Comparison of ENCODE assay signal across 33 cellular contexts in the genomic region with DNA sequence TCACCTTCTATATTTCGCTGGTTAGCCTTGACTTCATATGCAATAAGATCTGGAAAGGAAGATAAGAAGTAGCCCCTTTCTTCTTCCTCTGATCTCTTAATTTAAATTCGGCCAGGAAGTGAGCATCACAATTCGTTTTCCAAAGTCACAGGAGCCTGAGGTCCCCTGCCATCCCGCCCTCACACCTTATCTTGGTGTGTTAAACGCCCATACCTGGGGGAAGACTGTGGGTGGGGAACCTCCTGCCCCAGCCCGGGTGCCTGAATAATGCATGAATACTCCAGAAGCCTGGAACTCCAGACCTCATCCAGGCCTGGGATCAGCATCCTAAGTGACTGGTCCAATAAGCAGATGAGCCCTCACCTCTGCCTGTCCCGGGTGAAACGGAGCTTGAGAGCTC. TPM values are rescaled to one million over a fixed set of nuclear protein-coding genes. Genes with fewer than 3 reads are reported as not detected.
"Had no signal": no experiment of that assay in that cellular context is flagged by ENCODE, and none has a peak within 500 bp of the region (broad histone marks: within the 10 kb centered on the region; RNA-seq: fewer than 3 reads in every experiment).

No MANE protein-coding gene starts in this region.

- DNase-seq: cerebellar nuclear complex; cortex of kidney; foreskin fibroblast; gastrocnemius medialis; naive B cell; stimulated activated CD4-positive, alpha-beta T cell treated with anti-CD3 and anti-CD28 coated beads, Interleukin-2, amount 100 ng/mL, for 48 hours; stimulated activated CD8-positive, alpha-beta memory T cell treated with anti-CD3 and anti-CD28 coated beads, Interleukin-4, amount 100 ng/mL, for 48 hours; stimulated activated naive CD8-positive, alpha-beta T cell treated with anti-CD3 and anti-CD28 coated beads, Interleukin-15, Interleukin-2, amounts not matched to agents 100 U/mL and 50 U/mL, for 24 hours; substantia nigra; testis; tibial artery had no signal

- H3K4me1 ChIP-seq: gastrocnemius medialis, heart left ventricle, prostate gland, right atrium auricular region, spleen, testis, tibial artery had no signal

- H3K9me3 ChIP-seq: gastrocnemius medialis, mucosa of descending colon, prostate gland, spleen, testis had no signal

- ATAC-seq: esophagus mucosa; gastrocnemius medialis; heart left ventricle; left lobe of liver; mucosa of descending colon; natural killer cell treated with Interleukin-12 subunit alpha and Interleukin-12 subunit beta and Interleukin-15 and Interleukin-18, amount 100 ng/mL, for 72 hours; stimulated activated naive CD8-positive, alpha-beta T cell treated with anti-CD3 and anti-CD28 coated beads, Interleukin-15, Interleukin-2, amounts not matched to agents 100 U/mL and 50 U/mL, for 24 hours had no signal

- FAIRE-seq: kidney had no signal

- H3K4me1 Mint-ChIP-seq: naive B cell had no signal

- H3K27ac ChIP-seq: epithelial cell of prostate, gastrocnemius medialis, heart left ventricle, hepatocyte, prostate gland, right atrium auricular region, skin epidermis, spleen, testis, tibial artery had no signal

- H3K4me3 ChIP-seq: gastrocnemius medialis, heart left ventricle, hepatocyte, lung, mucosa of descending colon, prostate gland, right atrium auricular region, skin epidermis, spleen, testis, tibial artery had no signal

- H3K27ac Mint-ChIP-seq: endodermal cell; memory B cell; mesothelial cell of epicardium; natural killer cell treated with Interleukin-12 subunit alpha and Interleukin-12 subunit beta and Interleukin-15 and Interleukin-18, amount 100 ng/mL, for 72 hours; type B pancreatic cell had no signal

- H3K79me2 ChIP-seq: hepatocyte had no signal

- H3K4me2 ChIP-seq: hepatocyte had no signal

- H3K4me3 Mint-ChIP-seq: endodermal cell; memory B cell; mesothelial cell of epicardium; naive B cell; natural killer cell treated with Interleukin-12 subunit alpha and Interleukin-12 subunit beta and Interleukin-15 and Interleukin-18, amount 100 ng/mL, for 72 hours; neural crest cell; type B pancreatic cell had no signal

- H3K9me3 Mint-ChIP-seq: endodermal cell; memory B cell; naive B cell; natural killer cell treated with Interleukin-12 subunit alpha and Interleukin-12 subunit beta and Interleukin-15 and Interleukin-18, amount 100 ng/mL, for 72 hours; neural crest cell; type B pancreatic cell had no signal

- H3K27me3 ChIP-seq: hepatocyte, right atrium auricular region, testis had no signal

- H3K36me3 ChIP-seq: gastrocnemius medialis, heart left ventricle, prostate gland, right atrium auricular region, spleen, tibial artery had no signal

- H3K36me3 Mint-ChIP-seq: memory B cell; mesothelial cell of epicardium; naive B cell; natural killer cell treated with Interleukin-12 subunit alpha and Interleukin-12 subunit beta and Interleukin-15 and Interleukin-18, amount 100 ng/mL, for 72 hours; type B pancreatic cell had no signal

- H2AFZ ChIP-seq: hepatocyte had no signal

- H3K27me3 Mint-ChIP-seq: memory B cell; naive B cell; natural killer cell treated with Interleukin-12 subunit alpha and Interleukin-12 subunit beta and Interleukin-15 and Interleukin-18, amount 100 ng/mL, for 72 hours; type B pancreatic cell had no signal

RNA-seq across cellular contexts. Expression of gene DNMT3L, which starts 0.9 kb away (rescaled TPM):
- total RNA-seq: dermis microvascular lymphatic vessel endothelial cell; esophagus mucosa; gastrocnemius medialis; heart left ventricle; hepatocyte; kidney; lung; mesothelial cell of epicardium; mucosa of descending colon; natural killer cell treated with Interleukin-12 subunit alpha and Interleukin-12 subunit beta and Interleukin-15 and Interleukin-18, amount 100 ng/mL, for 72 hours; neural crest cell; osteocyte; prostate gland; right atrium auricular region; spleen; urinary bladder had no signal
- polyA plus RNA-seq: heart left ventricle, lung, spleen, urinary bladder had no signal

RNA-seq across cellular contexts. Expression of gene AIRE, which starts 24.9 kb away (rescaled TPM):
- total RNA-seq: dermis microvascular lymphatic vessel endothelial cell; esophagus mucosa; gastrocnemius medialis; left lobe of liver; natural killer cell treated with Interleukin-12 subunit alpha and Interleukin-12 subunit beta and Interleukin-15 and Interleukin-18, amount 100 ng/mL, for 72 hours; neural crest cell; osteocyte; prostate gland; right atrium auricular region had no signal
- polyA plus RNA-seq: liver, lung had no signal
